In the genomic region with DNA sequence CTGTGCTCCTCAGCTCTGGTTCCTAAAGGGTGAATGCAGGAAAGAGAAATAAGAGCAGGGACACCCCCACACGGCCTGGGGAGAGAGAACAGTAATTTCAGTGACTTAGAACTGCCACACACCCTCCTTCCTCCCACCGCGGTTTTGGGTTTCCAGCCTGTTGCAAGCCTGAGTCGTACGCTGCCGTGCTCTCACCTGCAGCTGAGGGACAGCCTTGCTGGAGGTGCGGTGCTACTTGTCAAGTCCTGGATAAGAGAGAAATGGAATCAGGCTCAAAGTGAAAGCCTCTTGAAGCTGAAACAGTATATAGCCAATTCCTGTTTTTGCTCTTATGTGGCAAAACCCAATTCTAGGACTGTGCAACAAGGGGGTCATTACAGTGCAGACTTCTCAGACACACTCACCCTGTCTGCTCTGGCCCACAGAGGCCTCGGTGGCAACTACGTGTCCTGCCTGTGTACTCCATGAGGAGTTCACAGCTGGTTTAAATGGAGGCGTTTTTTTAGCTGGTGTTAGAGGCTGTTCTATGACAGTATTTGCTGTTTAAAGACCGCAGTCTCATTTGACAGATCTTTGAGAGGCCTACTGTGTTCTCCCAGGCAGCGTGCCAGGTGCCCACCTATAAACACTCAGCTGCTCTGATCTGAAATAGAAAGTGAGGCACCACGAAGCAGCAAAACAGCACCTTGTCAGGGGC, we compare ENCODE assay signal across 8 cellular contexts. TPM values are rescaled to one million over a fixed set of nuclear protein-coding genes. Genes with fewer than 3 reads are reported as not detected.
A peak's percentile ranks its signal among the peaks of the same experiment; 100 is the strongest.
DNase-seq lines count a peak whose midpoint lies in the region; ATAC-seq, FAIRE-seq and TF ChIP-seq lines count a peak whose summit lies in the region.

No MANE protein-coding gene starts in this region.

- peak overlapping the region; percentile 73 to 99 (median 96) for H3K27ac Mint-ChIP-seq in CD8-positive, alpha-beta memory T cell
- peak overlapping the region; percentile 81 for H3K27ac Mint-ChIP-seq in activated T-helper 2 cell treated with anti-CD3 and anti-CD28 coated beads, Interferon-gamma antibody, Interleukin-2, Interleukin-4, amounts not matched to agents 10 μg/mL and 5 μg/mL and 100 μg/mL, durations not matched to agents 14 hours and 24 hours and 36 hours

- H3K9me3 ChIP-seq in CD8-positive, alpha-beta memory T cell (ENCODE audit: low read length): no peaks in the 10 kb centered on the region
- no peaks in the 10 kb centered on the region for H3K9me3 ChIP-seq in kidney (ENCODE audit: control insufficient read depth in 1 of 2, low read length in 2 of 2)

- peaks cover 1 to 39% (median 3%) of the 10 kb centered on the region in 3 donors for H3K36me3 Mint-ChIP-seq in CD8-positive, alpha-beta memory T cell
- H3K36me3 Mint-ChIP-seq in activated T-helper 2 cell treated with anti-CD3 and anti-CD28 coated beads, Interferon-gamma antibody, Interleukin-2, Interleukin-4, amounts not matched to agents 10 μg/mL and 5 μg/mL and 100 μg/mL, durations not matched to agents 14 hours and 24 hours and 36 hours (ENCODE audit: low read depth): peaks cover 48% of the 10 kb centered on the region

- peak; percentile 63 to 90 (median 78) for DNase-seq in CD8-positive, alpha-beta memory T cell
- DNase-seq in NOMO-1 (lab: John Stamatoyannopoulos, UW; ENCODE audit: unreplicated experiment in 2 of 2): peak; percentile 57 to 59
- peak; percentile 70 for DNase-seq in activated T-helper 2 cell treated with anti-CD3 and anti-CD28 coated beads, Interferon-gamma antibody, Interleukin-2, Interleukin-4, amounts not matched to agents 10 μg/mL and 5 μg/mL and 100 μg/mL, durations not matched to agents 14 hours and 24 hours and 36 hours (ENCODE audit: low spot score)
- no peak for DNase-seq in kidney
- peak; percentile 53 to 71 (median 64) for DNase-seq in stimulated activated CD4-positive, alpha-beta T cell treated with anti-CD3 and anti-CD28 coated beads, TNF-alpha, amount 100 ng/mL, for 4 hours (ENCODE audit: low read depth in 3 of 3)
- no peak for DNase-seq in HCEC 1CT
- no peak for DNase-seq in NCI-H1048 (lab: John Stamatoyannopoulos, UW)

- CTCF ChIA-PET in CD8-positive, alpha-beta memory T cell (lab: Charles Lee): interaction anchor here (0.8 to 4.0 kb wide), 17 partner anchors 10 to 73 kb away, joined by 3 to 38 read pairs (median 6); no protein-coding TSS in a partner anchor

- peak; percentile 60 for ATAC-seq in GM21737 (IDR thresholded peaks at IDR 0.05; ENCODE audit: unreplicated experiment)

- no peak for TF ChIP-seq CTCF in kidney (IDR thresholded peaks at IDR 0.05; ENCODE audit: borderline replicate concordance, extremely low read depth, insufficient read depth)

- no peaks in the 10 kb centered on the region for H3K27me3 ChIP-seq in CD8-positive, alpha-beta memory T cell (ENCODE audit: insufficient read depth, low read length, poor library complexity, severe bottlenecking)

- H3K27ac ChIP-seq in CD8-positive, alpha-beta memory T cell (ENCODE audit: low read depth, low read length): peak overlapping the region; percentile 75
- peak overlapping the region; percentile 36 to 49 for H3K27ac ChIP-seq in kidney (ENCODE audit: low read depth in 2 of 2, low read length in 2 of 2)

- H3K36me3 ChIP-seq in CD8-positive, alpha-beta memory T cell (ENCODE audit: insufficient read depth, low read length): peaks cover 3% of the 10 kb centered on the region
- peaks cover 3 to 5% of the 10 kb centered on the region in 2 donors for H3K36me3 ChIP-seq in kidney (ENCODE audit: control insufficient read depth in 1 of 2, insufficient read depth in 2 of 2, low read length in 2 of 2)

- no peaks in the 10 kb centered on the region for H3K9me3 Mint-ChIP-seq in CD8-positive, alpha-beta memory T cell
- no peaks in the 10 kb centered on the region for H3K9me3 Mint-ChIP-seq in activated T-helper 2 cell treated with anti-CD3 and anti-CD28 coated beads, Interferon-gamma antibody, Interleukin-2, Interleukin-4, amounts not matched to agents 10 μg/mL and 5 μg/mL and 100 μg/mL, durations not matched to agents 14 hours and 24 hours and 36 hours

- POLR2A ChIA-PET in CD8-positive, alpha-beta memory T cell (lab: Charles Lee): interaction anchor here (0.8 to 3.6 kb wide), 12 partner anchors 10 to 71 kb away, joined by 3 to 32 read pairs (median 6); a partner anchor contains a TSS

- FAIRE-seq in kidney (lab: Jason Lieb, UNC): no peak

- peaks cover 84 to 95% (median 88%) of the 10 kb centered on the region in 3 donors for H3K4me1 Mint-ChIP-seq in CD8-positive, alpha-beta memory T cell
- peaks cover 76% of the 10 kb centered on the region for H3K4me1 Mint-ChIP-seq in activated T-helper 2 cell treated with anti-CD3 and anti-CD28 coated beads, Interferon-gamma antibody, Interleukin-2, Interleukin-4, amounts not matched to agents 10 μg/mL and 5 μg/mL and 100 μg/mL, durations not matched to agents 14 hours and 24 hours and 36 hours (ENCODE audit: low read depth)

- H3K4me3 Mint-ChIP-seq in CD8-positive, alpha-beta memory T cell: peak overlapping the region; percentile 57 to 84 (median 78)
- H3K4me3 Mint-ChIP-seq in activated T-helper 2 cell treated with anti-CD3 and anti-CD28 coated beads, Interferon-gamma antibody, Interleukin-2, Interleukin-4, amounts not matched to agents 10 μg/mL and 5 μg/mL and 100 μg/mL, durations not matched to agents 14 hours and 24 hours and 36 hours (ENCODE audit: low read depth): peak overlapping the region; percentile 57

- intact Hi-C loops in activated T-helper 2 cell treated with anti-CD3 and anti-CD28 coated beads, Interferon-gamma antibody, Interleukin-2, Interleukin-4, amounts not matched to agents 10 μg/mL and 5 μg/mL and 100 μg/mL, durations not matched to agents 14 hours and 24 hours and 36 hours (cut with micrococcal nuclease): loop anchor here (1.0 to 2.0 kb wide), 2 partner anchors 16 to 34 kb away; no protein-coding TSS in a partner anchor
- intact Hi-C loops in kidney (cut with DNase I): no loop called here

- peak overlapping the region; percentile 38 for H3K4me3 ChIP-seq in CD8-positive, alpha-beta memory T cell (ENCODE audit: low read length)
- H3K4me3 ChIP-seq in kidney (ENCODE audit: low read length in 2 of 2): no peak overlapping the region

- H3K27me3 Mint-ChIP-seq in CD8-positive, alpha-beta memory T cell: peaks cover 0 to 2% of the 10 kb centered on the region in 2 donors
- no peaks in the 10 kb centered on the region for H3K27me3 Mint-ChIP-seq in activated T-helper 2 cell treated with anti-CD3 and anti-CD28 coated beads, Interferon-gamma antibody, Interleukin-2, Interleukin-4, amounts not matched to agents 10 μg/mL and 5 μg/mL and 100 μg/mL, durations not matched to agents 14 hours and 24 hours and 36 hours (ENCODE audit: low read depth)

- peaks cover 64% of the 10 kb centered on the region for H3K4me1 ChIP-seq in CD8-positive, alpha-beta memory T cell (ENCODE audit: insufficient read depth, low read length)
- peaks cover 10 to 22% of the 10 kb centered on the region in 2 donors for H3K4me1 ChIP-seq in kidney (ENCODE audit: control insufficient read depth in 1 of 2, insufficient read depth in 1 of 2, low read depth in 1 of 2, low read length in 2 of 2)

- no peak overlapping the region for H3K9ac ChIP-seq in kidney (ENCODE audit: low read length in 2 of 2)

RNA-seq across cellular contexts. Expression of a gene that starts 42.9 kb away (rescaled TPM):
- total RNA-seq in CD8-positive, alpha-beta memory T cell: 10 to 100 TPM; 40.1 to 41.1 TPM
- polyA plus RNA-seq in CD8-positive, alpha-beta memory T cell: 26.4 TPM
- 55.0 and 63.5 TPM in 2 replicates for total RNA-seq in activated T-helper 2 cell treated with anti-CD3 and anti-CD28 coated beads, Interferon-gamma antibody, Interleukin-2, Interleukin-4, amounts not matched to agents 10 μg/mL and 5 μg/mL and 100 μg/mL, durations not matched to agents 14 hours and 24 hours and 36 hours
- 41.6 TPM for total RNA-seq in kidney
- polyA plus RNA-seq in kidney (ENCODE audit: insufficient read depth, low read depth, low replicate concordance): 8.5 TPM

RNA-seq across cellular contexts. Expression of a gene that starts 57.7 kb away (rescaled TPM):
- not detected for total RNA-seq in CD8-positive, alpha-beta memory T cell
- polyA plus RNA-seq in CD8-positive, alpha-beta memory T cell: not detected
- total RNA-seq in activated T-helper 2 cell treated with anti-CD3 and anti-CD28 coated beads, Interferon-gamma antibody, Interleukin-2, Interleukin-4, amounts not matched to agents 10 μg/mL and 5 μg/mL and 100 μg/mL, durations not matched to agents 14 hours and 24 hours and 36 hours: not detected in 2 replicates
- total RNA-seq in kidney: not detected
- not detected for polyA plus RNA-seq in kidney (ENCODE audit: insufficient read depth, low read depth, low replicate concordance)

Comparison
In these comparisons a context has a peak if more than half of its experiments do, and no peak if none do; other contexts are left out.
1. DNase-seq: peak in CD8-positive, alpha-beta memory T cell (5 of 5), NOMO-1 (2 of 2), activated T-helper 2 cell treated with anti-CD3 and anti-CD28 coated beads, Interferon-gamma antibody, Interleukin-2, Interleukin-4, amounts not matched to agents 10 μg/mL and 5 μg/mL and 100 μg/mL, durations not matched to agents 14 hours and 24 hours and 36 hours (single experiment) and stimulated activated CD4-positive, alpha-beta T cell treated with anti-CD3 and anti-CD28 coated beads, TNF-alpha, amount 100 ng/mL, for 4 hours (3 of 3); none in kidney (single experiment), HCEC 1CT (single experiment) and NCI-H1048 (single experiment).